1 cellular context compared by ENCODE assay signal in genomic region chr2:2572393-2573204, GRCh38.
TF ChIP-seq lines count a peak whose summit lies in the region.

No MANE protein-coding gene starts in this region.

TF ChIP-seq in K562, 482 proteins besides CTCF, POLR2A, EP300 and RAD21 (continued from another document):
- TF ChIP-seq, protein P1, sequence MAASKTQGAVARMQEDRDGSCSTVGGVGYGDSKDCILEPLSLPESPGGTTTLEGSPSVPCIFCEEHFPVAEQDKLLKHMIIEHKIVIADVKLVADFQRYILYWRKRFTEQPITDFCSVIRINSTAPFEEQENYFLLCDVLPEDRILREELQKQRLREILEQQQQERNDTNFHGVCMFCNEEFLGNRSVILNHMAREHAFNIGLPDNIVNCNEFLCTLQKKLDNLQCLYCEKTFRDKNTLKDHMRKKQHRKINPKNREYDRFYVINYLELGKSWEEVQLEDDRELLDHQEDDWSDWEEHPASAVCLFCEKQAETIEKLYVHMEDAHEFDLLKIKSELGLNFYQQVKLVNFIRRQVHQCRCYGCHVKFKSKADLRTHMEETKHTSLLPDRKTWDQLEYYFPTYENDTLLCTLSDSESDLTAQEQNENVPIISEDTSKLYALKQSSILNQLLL (CRISPR knock-in tag; IDR thresholded peaks at IDR 0.05; ENCODE audit: borderline replicate concordance) = no peak
- TF ChIP-seq, protein P2, sequence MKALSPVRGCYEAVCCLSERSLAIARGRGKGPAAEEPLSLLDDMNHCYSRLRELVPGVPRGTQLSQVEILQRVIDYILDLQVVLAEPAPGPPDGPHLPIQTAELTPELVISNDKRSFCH (CRISPR knock-in tag; IDR thresholded peaks at IDR 0.05) = no peak
- TF ChIP-seq, protein P2 (tag; IDR thresholded peaks at IDR 0.05) = no peak
- TF ChIP-seq CBX1 (IDR thresholded peaks at IDR 0.05; ENCODE audit: low read depth) (no peak), NCOA2 (IDR thresholded peaks at IDR 0.05; ENCODE audit: partially characterized antibody in 2 of 2) (no peak), CREBBP (IDR thresholded peaks at IDR 0.05; ENCODE audit: low read depth, low read length) (no peak), LCOR (CRISPR knock-in tag; IDR thresholded peaks at IDR 0.05) (no peak), ASH1L (IDR thresholded peaks at IDR 0.05; ENCODE audit: borderline replicate concordance, low read depth, partially characterized antibody) (no peak), NR2C2 (CRISPR knock-in tag; IDR thresholded peaks at IDR 0.05) (no peak), NR2C2 (tag; IDR thresholded peaks at IDR 0.05) (no peak)
